In the genomic region with DNA sequence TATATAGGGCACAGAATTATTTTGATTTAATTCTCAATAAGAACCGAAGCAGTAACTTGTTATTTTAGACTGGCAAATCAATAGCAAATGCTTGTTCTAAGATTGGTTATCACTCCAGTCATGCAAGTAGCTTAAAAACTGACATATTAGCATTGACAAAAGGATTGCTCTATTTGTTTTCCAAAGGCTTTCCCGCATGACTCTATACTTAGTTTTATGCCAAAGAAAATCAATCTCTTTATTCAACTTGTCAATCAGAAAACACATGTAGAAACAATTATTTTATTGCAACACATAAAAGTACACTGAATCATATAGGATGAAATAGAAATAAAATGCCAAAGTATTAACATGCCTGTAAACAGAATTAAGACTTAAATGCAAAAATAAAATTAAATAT, we compare ENCODE assay signal across 34 cellular contexts.
"Had no signal": no experiment of that assay in that cellular context is flagged by ENCODE, and none has a peak within 500 bp of the region (broad histone marks: within the 10 kb centered on the region; RNA-seq: fewer than 3 reads in every experiment).

No MANE protein-coding gene starts in this region.

- H3K4me3 Mint-ChIP-seq: activated B cell treated with CpG ODN at 0.5 μM for 24 hours; activated CD4-positive, alpha-beta memory T cell treated with anti-CD3 and anti-CD28 coated beads for 36 hours; activated CD4-positive, alpha-beta T cell treated with anti-CD3 and anti-CD28 coated beads, Interleukin-2, amount 10 ng/mL, durations not matched to agents 24 days and 14 days; activated CD8-positive, alpha-beta memory T cell treated with anti-CD3 and anti-CD28 coated beads, Interleukin-2, amount 10 ng/mL, durations not matched to agents 7 days and 5 days; activated CD8-positive, alpha-beta T cell treated with anti-CD3 and anti-CD28 coated beads, Interleukin-2, amount 10 ng/mL, durations not matched to agents 7 days and 5 days; activated naive CD8-positive, alpha-beta T cell treated with anti-CD3 and anti-CD28 coated beads for 36 hours; activated T-cell treated with anti-CD3 and anti-CD28 coated beads, Interleukin-2, amount 50 U/mL, for 24 hours; central memory CD8-positive, alpha-beta T cell; T-helper 1 cell treated with Interleukin-12 subunit alpha and Interleukin-12 subunit beta and Interleukin-4 antibody, amounts not matched to agents 30 μg/mL and 1 μg/mL, for 36 hours; T-helper 2 cell treated with Interferon-gamma antibody and Interleukin-4, amounts not matched to agents 5 μg/mL and 100 μg/mL, for 36 hours had no signal

- H3K27me3 ChIP-seq: ascending aorta, cardiac muscle cell had no signal

- DNase-seq: activated B cell treated with CpG ODN at 0.5 μM for 24 hours; activated CD4-positive, alpha-beta memory T cell treated with anti-CD3 and anti-CD28 coated beads for 36 hours; activated CD4-positive, alpha-beta T cell treated with anti-CD3 and anti-CD28 coated beads for 4 hours; activated CD4-positive, alpha-beta T cell treated with anti-CD3 and anti-CD28 coated beads, Interleukin-2, amount 10 ng/mL, durations not matched to agents 24 days and 14 days; activated CD4-positive, alpha-beta T cell treated with anti-CD3 and anti-CD28 coated beads, Interleukin-2, amount 50 U/mL, for 1 hour; activated CD4-positive, alpha-beta T cell treated with anti-CD3 and anti-CD28 coated beads, Interleukin-2, amount 50 U/mL, for 4 hours; activated CD4-positive, CD25-positive, alpha-beta regulatory T cell treated with anti-CD3 and anti-CD28 coated beads, Interleukin-2, amount 50 U/mL, for 72 hours; activated CD8-positive, alpha-beta memory T cell treated with anti-CD3 and anti-CD28 coated beads for 24 hours; activated CD8-positive, alpha-beta memory T cell treated with anti-CD3 and anti-CD28 coated beads, Interleukin-2, amount 10 ng/mL, durations not matched to agents 7 days and 5 days; activated CD8-positive, alpha-beta memory T cell treated with anti-CD3 and anti-CD28 coated beads, Interleukin-2, amount 50 U/mL, for 48 hours; activated CD8-positive, alpha-beta T cell treated with anti-CD3 and anti-CD28 coated beads, Interleukin-2, amount 10 ng/mL, durations not matched to agents 7 days and 5 days; activated effector memory CD4-positive, alpha-beta T cell treated with Interleukin-2 at 50 U/mL for 16 hours; activated gamma-delta T cell; activated naive CD4-positive, alpha-beta T cell treated with anti-CD3 and anti-CD28 coated beads, Interleukin-2, amount 50 U/mL, for 16 hours; activated naive CD4-positive, alpha-beta T cell treated with Interleukin-2 at 50 U/mL for 16 hours; activated naive CD8-positive, alpha-beta T cell treated with anti-CD3 and anti-CD28 coated beads for 36 hours; activated T-cell treated with anti-CD3 and anti-CD28 coated beads, Interleukin-2, amount 50 U/mL, for 24 hours; activated T-cell treated with anti-CD3 and anti-CD28 coated beads, Interleukin-2, amount 50 U/mL, for 48 hours; amygdala; anterior cingulate cortex; caudate nucleus; cerebellar nuclear complex; SW 1271; T-helper 1 cell; T-helper 2 cell; T-helper 9 cell had no signal

- H3K36me3 Mint-ChIP-seq: activated CD4-positive, alpha-beta memory T cell treated with anti-CD3 and anti-CD28 coated beads for 36 hours; activated CD8-positive, alpha-beta memory T cell treated with anti-CD3 and anti-CD28 coated beads, Interleukin-2, amount 10 ng/mL, durations not matched to agents 7 days and 5 days; activated naive CD4-positive, alpha-beta T cell treated with anti-CD3 and anti-CD28 coated beads, Interleukin-2, amount 50 U/mL, for 72 hours; activated naive CD8-positive, alpha-beta T cell treated with anti-CD3 and anti-CD28 coated beads for 36 hours had no signal

- H3K27ac ChIP-seq: ascending aorta, cardiac muscle cell, VCaP had no signal

- H3K4me1 ChIP-seq: ascending aorta had no signal

- H3K9me3 Mint-ChIP-seq: activated B cell treated with CpG ODN at 0.5 μM for 24 hours; activated CD4-positive, alpha-beta memory T cell treated with anti-CD3 and anti-CD28 coated beads for 36 hours; activated CD4-positive, alpha-beta T cell treated with anti-CD3 and anti-CD28 coated beads, Interleukin-2, amount 10 ng/mL, durations not matched to agents 24 days and 14 days; activated naive CD8-positive, alpha-beta T cell treated with anti-CD3 and anti-CD28 coated beads for 36 hours; activated T-cell treated with anti-CD3 and anti-CD28 coated beads, Interleukin-2, amount 50 U/mL, for 24 hours; activated T-helper 2 cell treated with anti-CD3 and anti-CD28 coated beads, Interferon-gamma antibody, Interleukin-2, Interleukin-4, amounts not matched to agents 10 μg/mL and 5 μg/mL and 100 μg/mL, durations not matched to agents 14 hours and 24 hours and 36 hours; central memory CD8-positive, alpha-beta T cell; T-helper 1 cell treated with Interleukin-12 subunit alpha and Interleukin-12 subunit beta and Interleukin-4 antibody, amounts not matched to agents 30 μg/mL and 1 μg/mL, for 36 hours; T-helper 2 cell treated with Interferon-gamma antibody and Interleukin-4, amounts not matched to agents 5 μg/mL and 100 μg/mL, for 36 hours had no signal

- H3K4me1 Mint-ChIP-seq: activated CD4-positive, alpha-beta T cell treated with anti-CD3 and anti-CD28 coated beads, Interleukin-2, amount 10 ng/mL, durations not matched to agents 24 days and 14 days; activated CD8-positive, alpha-beta memory T cell treated with anti-CD3 and anti-CD28 coated beads, Interleukin-2, amount 10 ng/mL, durations not matched to agents 7 days and 5 days; activated naive CD8-positive, alpha-beta T cell treated with anti-CD3 and anti-CD28 coated beads for 36 hours; central memory CD8-positive, alpha-beta T cell had no signal

- H3K27me3 Mint-ChIP-seq: activated B cell treated with CpG ODN at 0.5 μM for 24 hours; activated CD4-positive, alpha-beta memory T cell treated with anti-CD3 and anti-CD28 coated beads for 36 hours; activated CD4-positive, alpha-beta T cell treated with anti-CD3 and anti-CD28 coated beads, Interleukin-2, amount 10 ng/mL, durations not matched to agents 24 days and 14 days; activated T-cell treated with anti-CD3 and anti-CD28 coated beads, Interleukin-2, amount 50 U/mL, for 24 hours; central memory CD8-positive, alpha-beta T cell had no signal

- ATAC-seq: activated CD8-positive, alpha-beta memory T cell treated with anti-CD3 and anti-CD28 coated beads, Interleukin-2, amount 10 ng/mL, durations not matched to agents 7 days and 5 days; activated CD8-positive, alpha-beta T cell treated with anti-CD3 and anti-CD28 coated beads, Interleukin-2, amount 10 ng/mL, durations not matched to agents 7 days and 5 days; activated naive CD4-positive, alpha-beta T cell treated with anti-CD3 and anti-CD28 coated beads, Interleukin-2, amount 50 U/mL, for 72 hours had no signal

- H3K27ac Mint-ChIP-seq: activated CD4-positive, alpha-beta memory T cell treated with anti-CD3 and anti-CD28 coated beads for 36 hours; activated CD4-positive, alpha-beta T cell treated with anti-CD3 and anti-CD28 coated beads, Interleukin-2, amount 10 ng/mL, durations not matched to agents 24 days and 14 days; activated CD8-positive, alpha-beta memory T cell treated with anti-CD3 and anti-CD28 coated beads, Interleukin-2, amount 10 ng/mL, durations not matched to agents 7 days and 5 days; activated CD8-positive, alpha-beta T cell treated with anti-CD3 and anti-CD28 coated beads, Interleukin-2, amount 10 ng/mL, durations not matched to agents 7 days and 5 days; activated naive CD4-positive, alpha-beta T cell treated with anti-CD3 and anti-CD28 coated beads, Interleukin-2, amount 50 U/mL, for 72 hours; activated naive CD8-positive, alpha-beta T cell treated with anti-CD3 and anti-CD28 coated beads for 36 hours; activated T-cell treated with anti-CD3 and anti-CD28 coated beads, Interleukin-2, amount 50 U/mL, for 24 hours; activated T-helper 2 cell treated with anti-CD3 and anti-CD28 coated beads, Interferon-gamma antibody, Interleukin-2, Interleukin-4, amounts not matched to agents 10 μg/mL and 5 μg/mL and 100 μg/mL, durations not matched to agents 14 hours and 24 hours and 36 hours; T-helper 1 cell treated with Interleukin-12 subunit alpha and Interleukin-12 subunit beta and Interleukin-4 antibody, amounts not matched to agents 30 μg/mL and 1 μg/mL, for 36 hours; T-helper 2 cell treated with Interferon-gamma antibody and Interleukin-4, amounts not matched to agents 5 μg/mL and 100 μg/mL, for 36 hours had no signal
